ENCODE assay signal across 15 cellular contexts in genomic region chr10:28367419-28367818, GRCh38.
DNase-seq lines count a peak whose midpoint lies in the region; ATAC-seq and TF ChIP-seq lines count a peak whose summit lies in the region.
"Had no signal": no experiment of that assay in that cellular context is flagged by ENCODE, and none has a peak within 500 bp of the region (broad histone marks: within the 10 kb centered on the region; RNA-seq: fewer than 3 reads in every experiment).

No MANE protein-coding gene starts in this region.

- no peaks in the 10 kb centered on the region for H3K27me3 ChIP-seq in left lung
- H3K27me3 ChIP-seq in upper lobe of right lung: no peaks in the 10 kb centered on the region
- H3K27me3 ChIP-seq: ovary, suprapubic skin had no signal

- H3K9me3 ChIP-seq in left lung (peaks cover 0 to 3% of the 10 kb centered on the region in 2 donors), upper lobe of right lung (no peaks in the 10 kb centered on the region)
- H3K9me3 ChIP-seq: HAP-1, ovary, suprapubic skin had no signal

- TF ChIP-seq CTCF in left lung (IDR thresholded peaks at IDR 0.05): no peak
- TF ChIP-seq CTCF in upper lobe of right lung (IDR thresholded peaks at IDR 0.05): no peak

- POLR2A ChIA-PET in activated CD4-positive, alpha-beta memory T cell treated with anti-CD3 and anti-CD28 coated beads for 36 hours (lab: Charles Lee): interaction anchor here (0.9 to 4.5 kb wide), 6 partner anchors 13 to 625 kb away, joined by 3 to 57 read pairs (median 6); partner anchors contain the start of gene MPP7

- no peaks in the 10 kb centered on the region for H3K36me3 ChIP-seq in left lung
- no peaks in the 10 kb centered on the region for H3K36me3 ChIP-seq in upper lobe of right lung
- H3K36me3 ChIP-seq: HAP-1, ovary, suprapubic skin had no signal

- ATAC-seq in stimulated activated naive CD8-positive, alpha-beta T cell treated with anti-CD3 and anti-CD28 coated beads, Interleukin-15, Interleukin-2, amounts not matched to agents 100 U/mL and 50 U/mL, for 24 hours: no peak
- ATAC-seq in left lung (no peak), upper lobe of right lung (no peak), GM18867 (IDR thresholded peaks at IDR 0.05; ENCODE audit: unreplicated experiment) (no peak)

- DNase-seq in stimulated activated naive CD8-positive, alpha-beta T cell treated with anti-CD3 and anti-CD28 coated beads, Interleukin-15, Interleukin-2, amounts not matched to agents 100 U/mL and 50 U/mL, for 24 hours: no peak
- DNase-seq in activated CD4-positive, alpha-beta memory T cell treated with anti-CD3 and anti-CD28 coated beads for 36 hours: no peak
- DNase-seq in left lung: no peak
- no peak for DNase-seq in upper lobe of right lung
- DNase-seq in iPS-NIHi11 (ENCODE audit: low spot score): no peak
- DNase-seq in NCI-H187 treated with DMSO at 0.1 percent for 48 hours (lab: John Stamatoyannopoulos, UW): no peak
- DNase-seq: activated CD4-positive, CD25-positive, alpha-beta regulatory T cell treated with anti-CD3 and anti-CD28 coated beads, Interleukin-2, amount 50 U/mL, for 72 hours; NCI-H1417 treated with DMSO at 0.1 percent for 48 hours; NCI-H446 treated with DMSO at 0.1 percent for 48 hours; ovary had no signal

- no peaks in the 10 kb centered on the region for H3K9me3 Mint-ChIP-seq in stimulated activated naive CD8-positive, alpha-beta T cell treated with anti-CD3 and anti-CD28 coated beads, Interleukin-15, Interleukin-2, amounts not matched to agents 100 ng/mL and 50 ng/mL, for 24 hours
- H3K9me3 Mint-ChIP-seq in activated CD4-positive, alpha-beta memory T cell treated with anti-CD3 and anti-CD28 coated beads for 36 hours: no peaks in the 10 kb centered on the region

- intact Hi-C loops in activated CD4-positive, alpha-beta memory T cell treated with anti-CD3 and anti-CD28 coated beads for 36 hours (cut with micrococcal nuclease): loop anchor here (5.0 kb wide), 1 partner anchor 620 kb away; the partner anchor contains the start of gene MKX
- intact Hi-C loops in left lung (cut with DNase I) (no loop called here), upper lobe of right lung (cut with DNase I) (no loop called here)

- H3K4me1 ChIP-seq in left lung (peaks cover 18 to 22% of the 10 kb centered on the region in 2 donors), upper lobe of right lung (peaks cover 17% of the 10 kb centered on the region)
- H3K4me1 ChIP-seq: suprapubic skin had no signal

- H3K36me3 Mint-ChIP-seq in stimulated activated naive CD8-positive, alpha-beta T cell treated with anti-CD3 and anti-CD28 coated beads, Interleukin-15, Interleukin-2, amounts not matched to agents 100 ng/mL and 50 ng/mL, for 24 hours (ENCODE audit: low read depth): no peaks in the 10 kb centered on the region
- H3K36me3 Mint-ChIP-seq in activated CD4-positive, alpha-beta memory T cell treated with anti-CD3 and anti-CD28 coated beads for 36 hours: peaks cover 1% of the 10 kb centered on the region

- H3K4me3 ChIP-seq in left lung (no peak overlapping the region), upper lobe of right lung (no peak overlapping the region)
- H3K4me3 ChIP-seq: HAP-1, ovary, smooth muscle cell, suprapubic skin had no signal

- no peaks in the 10 kb centered on the region for H3K27me3 Mint-ChIP-seq in stimulated activated naive CD8-positive, alpha-beta T cell treated with anti-CD3 and anti-CD28 coated beads, Interleukin-15, Interleukin-2, amounts not matched to agents 100 ng/mL and 50 ng/mL, for 24 hours
- no peaks in the 10 kb centered on the region for H3K27me3 Mint-ChIP-seq in activated CD4-positive, alpha-beta memory T cell treated with anti-CD3 and anti-CD28 coated beads for 36 hours

- peak overlapping the region; percentile 60 for H3K4me3 Mint-ChIP-seq in stimulated activated naive CD8-positive, alpha-beta T cell treated with anti-CD3 and anti-CD28 coated beads, Interleukin-15, Interleukin-2, amounts not matched to agents 100 ng/mL and 50 ng/mL, for 24 hours
- H3K4me3 Mint-ChIP-seq in activated CD4-positive, alpha-beta memory T cell treated with anti-CD3 and anti-CD28 coated beads for 36 hours: peak overlapping the region; percentile 45

- H3K27ac Mint-ChIP-seq in stimulated activated naive CD8-positive, alpha-beta T cell treated with anti-CD3 and anti-CD28 coated beads, Interleukin-15, Interleukin-2, amounts not matched to agents 100 ng/mL and 50 ng/mL, for 24 hours: peak overlapping the region; percentile 90
- peak overlapping the region; percentile 86 for H3K27ac Mint-ChIP-seq in activated CD4-positive, alpha-beta memory T cell treated with anti-CD3 and anti-CD28 coated beads for 36 hours

- peaks cover 44% of the 10 kb centered on the region for H3K4me1 Mint-ChIP-seq in stimulated activated naive CD8-positive, alpha-beta T cell treated with anti-CD3 and anti-CD28 coated beads, Interleukin-15, Interleukin-2, amounts not matched to agents 100 ng/mL and 50 ng/mL, for 24 hours (ENCODE audit: low read depth)
- peaks cover 45% of the 10 kb centered on the region for H3K4me1 Mint-ChIP-seq in activated CD4-positive, alpha-beta memory T cell treated with anti-CD3 and anti-CD28 coated beads for 36 hours (ENCODE audit: low read depth)

- CTCF ChIA-PET in activated CD4-positive, alpha-beta memory T cell treated with anti-CD3 and anti-CD28 coated beads for 36 hours (lab: Charles Lee): interaction anchor here (0.8 to 2.4 kb wide), 8 partner anchors 13 to 126 kb away, joined by 3 to 19 read pairs (median 4); partner anchors contain the start of gene MPP7

- peak overlapping the region; percentile 77 to 82 for H3K27ac ChIP-seq in left lung
- H3K27ac ChIP-seq in upper lobe of right lung: peak overlapping the region; percentile 55
- H3K27ac ChIP-seq: ovary, suprapubic skin had no signal
